In genomic region chr12:75481013-75481705, GRCh38 we compare ENCODE assay signal across 8 cellular contexts. TPM values are rescaled to one million over a fixed set of nuclear protein-coding genes. Genes with fewer than 3 reads are reported as not detected.
DNase-seq lines count a peak whose midpoint lies in the region; ATAC-seq and TF ChIP-seq lines count a peak whose summit lies in the region.

No MANE protein-coding gene starts in this region.

- peaks cover 0 to 7% of the 10 kb centered on the region in 2 donors for H3K36me3 Mint-ChIP-seq in activated naive CD4-positive, alpha-beta T cell treated with anti-CD3 and anti-CD28 coated beads, Interleukin-2, amount 50 U/mL, for 72 hours

- no peaks in the 10 kb centered on the region for H3K9me3 Mint-ChIP-seq in activated naive CD4-positive, alpha-beta T cell treated with anti-CD3 and anti-CD28 coated beads, Interleukin-2, amount 50 U/mL, for 72 hours

- peak overlapping the region; percentile 66 for H3K4me2 ChIP-seq in BLaER1

- 58% methylated on average over 5 of the region's 5 CpGs for WGBS in liver
- WGBS in upper lobe of left lung, 2 donors: 45 to 48% methylated on average over 5 of the region's 5 CpGs

- ATAC-seq in GM19468 (IDR thresholded peaks at IDR 0.05; ENCODE audit: extremely low read depth, unreplicated experiment) (peak; percentile 7), HG03571 (IDR thresholded peaks at IDR 0.05; ENCODE audit: unreplicated experiment) (peak; percentile 20), upper lobe of left lung (ENCODE audit: low FRiP score in 2 of 2) (peak; percentile 7 to 58)
- peak in 1 of 2 donors; percentile 3 for ATAC-seq in activated naive CD4-positive, alpha-beta T cell treated with anti-CD3 and anti-CD28 coated beads, Interleukin-2, amount 50 U/mL, for 72 hours

- no peak for DNase-seq in activated naive CD4-positive, alpha-beta T cell treated with anti-CD3 and anti-CD28 coated beads, Interleukin-2, amount 50 U/mL, for 72 hours (ENCODE audit: low spot score in 2 of 2)
- no peak for DNase-seq in upper lobe of left lung
- DNase-seq in AG08395 (ENCODE audit: low spot score): no peak
- DNase-seq in AG08396 (ENCODE audit: low spot score): no peak

- H3K9me3 ChIP-seq in BLaER1: no peaks in the 10 kb centered on the region
- no peaks in the 10 kb centered on the region for H3K9me3 ChIP-seq in liver (ENCODE audit: control insufficient read depth in 4 of 4, low read length in 3 of 4)
- H3K9me3 ChIP-seq in upper lobe of left lung: no peaks in the 10 kb centered on the region

- TF ChIP-seq POLR2A in upper lobe of left lung (IDR thresholded peaks at IDR 0.05): peak in 1 of 4 donors; percentile 18

- H3K9ac ChIP-seq in BLaER1 (peak overlapping the region; percentile 33; the same call in 1 of the 2 replicates), liver (ENCODE audit: low read depth in 1 of 2, low read length in 2 of 2) (peak overlapping the region; percentile 8 to 84)

- no peak for TF ChIP-seq RAD21 in liver (IDR thresholded peaks at IDR 0.05)

- H3K27me3 ChIP-seq in BLaER1 (no peaks in the 10 kb centered on the region), liver (ENCODE audit: control insufficient read depth in 4 of 4, insufficient read depth in 4 of 4, low read length in 3 of 4) (no peaks in the 10 kb centered on the region), upper lobe of left lung (no peaks in the 10 kb centered on the region)

- TF ChIP-seq CTCF in liver (IDR thresholded peaks at IDR 0.05; ENCODE audit: low read depth, low read length, missing input control) (no peak), upper lobe of left lung (IDR thresholded peaks at IDR 0.05) (no peak)

- H3K4me1 ChIP-seq in BLaER1 (peaks cover 41% of the 10 kb centered on the region), liver (ENCODE audit: control insufficient read depth in 4 of 4, insufficient read depth in 4 of 4, low read length in 3 of 4) (peaks cover 0 to 7% (median 0%) of the 10 kb centered on the region in 4 donors), upper lobe of left lung (peaks cover 9 to 22% (median 16%) of the 10 kb centered on the region in 4 donors)

- H3K36me3 ChIP-seq in BLaER1 (no peaks in the 10 kb centered on the region), liver (ENCODE audit: control insufficient read depth in 4 of 4, insufficient read depth in 3 of 4, low read depth in 1 of 4, low read length in 3 of 4) (no peaks in the 10 kb centered on the region), upper lobe of left lung (no peaks in the 10 kb centered on the region)

- no peak for TF ChIP-seq EP300 in upper lobe of left lung (IDR thresholded peaks at IDR 0.05)

- peak overlapping the region; percentile 12; the same call in 1 of the 2 replicates for H3K27ac ChIP-seq in BLaER1
- peak overlapping the region; percentile 49 to 65 for H3K27ac ChIP-seq in liver (ENCODE audit: low read depth in 1 of 2, low read length in 2 of 2)
- H3K27ac ChIP-seq in upper lobe of left lung: peak overlapping the region; percentile 73 to 84 (median 79)

- no peaks in the 10 kb centered on the region for H4K20me1 ChIP-seq in BLaER1

- peak overlapping the region; percentile 91 to 97 for H3K27ac Mint-ChIP-seq in activated naive CD4-positive, alpha-beta T cell treated with anti-CD3 and anti-CD28 coated beads, Interleukin-2, amount 50 U/mL, for 72 hours

- peak overlapping the region; percentile 26; the same call in 1 of the 2 replicates for H3K4me3 ChIP-seq in BLaER1
- peak overlapping the region; percentile 27 to 37 (median 32) for H3K4me3 ChIP-seq in liver (ENCODE audit: low read depth in 1 of 3, low read length in 3 of 3)
- H3K4me3 ChIP-seq in upper lobe of left lung: peak overlapping the region; percentile 8 to 51 (median 39)

TF ChIP-seq in liver, 16 proteins besides CTCF, POLR2A, EP300 and RAD21:
- TF ChIP-seq ZBTB33 (IDR thresholded peaks at IDR 0.05) (no peak), HNF4G (IDR thresholded peaks at IDR 0.05) (no peak), TAF1 (conservative IDR thresholded peaks at IDR 0.05) (peak; percentile 15), FOXA1 (IDR thresholded peaks at IDR 0.05) (no peak), FOXA2 (IDR thresholded peaks at IDR 0.05) (no peak), ATF3 (IDR thresholded peaks at IDR 0.05) (no peak), HNF4A (conservative IDR thresholded peaks at IDR 0.05) (no peak)

RNA-seq across cellular contexts. Expression of gene GLIPR1, which starts 0.6 kb away (rescaled TPM):
- total RNA-seq in activated naive CD4-positive, alpha-beta T cell treated with anti-CD3 and anti-CD28 coated beads, Interleukin-2, amount 50 U/mL, for 72 hours: 10 to 100 TPM in 1 of 2 donors, 1 to 10 TPM in 1; 3.5 to 10.3 TPM
- 1 to 10 TPM; 4.8 to 8.2 TPM for total RNA-seq in liver
- 1 to 10 TPM; 3.0 to 4.6 TPM for polyA plus RNA-seq in liver
- 10 to 100 TPM in 4 of 6 donors, 1 to 10 TPM in 2; 7.3 to 56.7 (median 15.7) TPM for total RNA-seq in upper lobe of left lung

RNA-seq across cellular contexts. Expression of gene KRR1, which starts 30.2 kb away (rescaled TPM):
- 100 to 1,000 TPM; 100 to 149 TPM for total RNA-seq in activated naive CD4-positive, alpha-beta T cell treated with anti-CD3 and anti-CD28 coated beads, Interleukin-2, amount 50 U/mL, for 72 hours
- total RNA-seq in liver (10 to 100 TPM in 1 of 2 donors, 1 to 10 TPM in 1; 9.9 to 19.8 TPM), upper lobe of left lung (10 to 100 TPM; 24.5 to 44.6 (median 35.7) TPM)
- polyA plus RNA-seq in liver: 10 to 100 TPM; 10.5 to 19.3 TPM

Comparison
In these comparisons a context has a peak if more than half of its experiments do, and no peak if none do; other contexts are left out.
1. H3K27ac ChIP-seq: peak in every context shown above with its lines; median percentile 79 in upper lobe of left lung; 57 in liver; 12 in BLaER1.